ENCODE assay signal across 17 cellular contexts in the genomic region with DNA sequence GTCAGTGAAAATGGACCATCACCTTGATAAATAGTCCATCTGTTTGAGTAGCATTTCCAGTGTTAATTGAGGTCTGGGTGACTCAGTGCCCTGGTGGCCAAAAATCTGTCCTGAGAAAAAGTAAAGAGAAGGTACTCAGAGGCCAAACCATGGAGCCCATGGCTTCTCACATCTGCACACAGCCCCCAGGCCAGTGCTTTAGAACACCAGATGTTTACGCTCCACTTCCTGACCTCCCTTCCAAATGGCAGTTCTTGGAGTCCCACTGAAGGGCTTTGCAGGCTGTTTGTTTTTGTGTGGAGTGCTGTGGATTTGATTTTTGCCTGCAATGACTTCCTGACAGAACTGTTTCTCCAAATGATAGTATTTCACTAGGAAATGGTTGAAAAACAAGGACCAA.
A peak's percentile ranks its signal among the peaks of the same experiment; 100 is the strongest.
DNase-seq lines count a peak whose midpoint lies in the region; ATAC-seq and TF ChIP-seq lines count a peak whose summit lies in the region.
"Had no signal": no experiment of that assay in that cellular context is flagged by ENCODE, and none has a peak within 500 bp of the region (broad histone marks: within the 10 kb centered on the region; RNA-seq: fewer than 3 reads in every experiment).

No MANE protein-coding gene starts in this region.

- H3K4me1 ChIP-seq in heart right ventricle (no peaks in the 10 kb centered on the region), aorta (ENCODE audit: control insufficient read depth in 1 of 2, insufficient read depth in 2 of 2, low read length in 2 of 2) (peaks cover 0 to 3% of the 10 kb centered on the region in 2 donors)

- TF ChIP-seq CTCF in coronary artery (IDR thresholded peaks at IDR 0.05) (no peak), heart right ventricle (IDR thresholded peaks at IDR 0.05) (no peak), nephron (IDR thresholded peaks at IDR 0.05; ENCODE audit: unreplicated experiment in 3 of 3) (no peak), WERI-Rb-1 (IDR thresholded peaks at IDR 0.05; ENCODE audit: low read depth, low read length) (no peak)

- H3K9me3 ChIP-seq in heart right ventricle (no peaks in the 10 kb centered on the region), aorta (ENCODE audit: control insufficient read depth, low read length) (no peaks in the 10 kb centered on the region), WERI-Rb-1 (ENCODE audit: severe bottlenecking) (no peaks in the 10 kb centered on the region)

- peak overlapping the region; percentile 62 to 81 (median 69) for H3K27ac Mint-ChIP-seq in nephron
- H3K27ac Mint-ChIP-seq: CD8-positive, alpha-beta T cell; IgD-negative memory B cell had no signal

- no peak for DNase-seq in coronary artery (ENCODE audit: low spot score)
- peak in 1 of 2 donors; percentile 5 for DNase-seq in heart right ventricle
- DNase-seq in aorta, result no peak
- no peak for DNase-seq in anterior cingulate cortex (lab: John Stamatoyannopoulos, UW)
- DNase-seq in WERI-Rb-1, result no peak
- DNase-seq: AML-193; C1 segment of cervical spinal cord; CD8-positive, alpha-beta T cell; GOT3; NCI-H1694; NCI-H2081; NCI-H2171 treated with DMSO at 0.1 percent for 48 hours; NCI-H526 had no signal

- H3K27me3 ChIP-seq in heart right ventricle (peaks cover 0 to 14% (median 0%) of the 10 kb centered on the region in 7 donors), aorta (ENCODE audit: control insufficient read depth in 1 of 2, insufficient read depth in 2 of 2, low read length in 1 of 2) (no peaks in the 10 kb centered on the region), WERI-Rb-1 (ENCODE audit: insufficient read depth, low read depth, severe bottlenecking) (peaks cover 12% of the 10 kb centered on the region)

- ATAC-seq in heart right ventricle (peak in 7 of 8 donors; percentile 64 to 90 (median 71)), aorta (ENCODE audit: low FRiP score) (peak; percentile 33), HG03442 (IDR thresholded peaks at IDR 0.05; ENCODE audit: unreplicated experiment) (no peak)
- ATAC-seq: CD8-positive, alpha-beta T cell; HCT116 had no signal

- H3K36me3 ChIP-seq in heart right ventricle (no peaks in the 10 kb centered on the region), aorta (ENCODE audit: control insufficient read depth in 1 of 2, insufficient read depth in 2 of 2, low read length in 1 of 2) (no peaks in the 10 kb centered on the region), WERI-Rb-1 (no peaks in the 10 kb centered on the region)

- peaks cover 4% of the 10 kb centered on the region for H3K27me3 Mint-ChIP-seq in nephron (ENCODE audit: low read depth)
- H3K27me3 Mint-ChIP-seq: IgD-negative memory B cell had no signal

- H3K27ac ChIP-seq in coronary artery, result peak overlapping the region; percentile 11 to 65
- H3K27ac ChIP-seq in heart right ventricle, result peak overlapping the region in 1 of 10 donors; percentile 21
- H3K27ac ChIP-seq in aorta (ENCODE audit: low read depth in 1 of 2, low read length in 2 of 2), result peak overlapping the region in 1 of 2 donors; percentile 44
- no peak overlapping the region for H3K27ac ChIP-seq in WERI-Rb-1

- intact Hi-C loops in heart right ventricle (cut with DNase I), result no loop called here
- intact Hi-C loops in aorta (cut with DNase I), result no loop called here

- no peak overlapping the region for H3K4me3 Mint-ChIP-seq in nephron
- H3K4me3 Mint-ChIP-seq: CD8-positive, alpha-beta T cell; IgD-negative memory B cell had no signal

- 75 to 82% methylated on average over 1 of the region's 1 CpG for WGBS in heart right ventricle, 2 donors
- WGBS in aorta, 2 donors, result 10 to 44% methylated on average over 1 of the region's 1 CpG

- H3K9me3 Mint-ChIP-seq in nephron, result peaks cover 3% of the 10 kb centered on the region
- H3K9me3 Mint-ChIP-seq: CD8-positive, alpha-beta T cell had no signal

- peaks cover 38% of the 10 kb centered on the region for H3K4me1 Mint-ChIP-seq in nephron

- no peaks in the 10 kb centered on the region for H3K36me3 Mint-ChIP-seq in nephron (ENCODE audit: low read depth)
- H3K36me3 Mint-ChIP-seq: CD8-positive, alpha-beta T cell had no signal

- H3K4me3 ChIP-seq in coronary artery (no peak overlapping the region), heart right ventricle (no peak overlapping the region), aorta (ENCODE audit: low read length in 2 of 2) (no peak overlapping the region), WERI-Rb-1 (ENCODE audit: low read depth, low read length) (no peak overlapping the region)
